ENCODE assay signal across 15 cellular contexts in the genomic region with DNA sequence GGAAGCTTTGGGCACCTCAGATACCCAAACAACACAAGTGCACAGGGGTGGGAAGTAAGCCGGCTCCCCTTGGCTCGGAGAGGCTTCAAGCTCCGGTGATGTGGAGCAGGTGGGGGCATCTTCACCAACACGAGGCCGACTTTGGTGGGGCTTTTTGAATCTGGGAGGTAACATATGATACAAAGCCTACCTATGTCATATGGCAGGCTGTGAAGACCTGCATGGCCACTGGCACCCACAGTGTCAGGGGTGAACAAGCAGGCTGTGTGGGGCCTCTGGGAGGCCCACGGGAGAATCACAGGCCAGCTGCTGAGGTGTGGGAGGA.
DNase-seq lines count a peak whose midpoint lies in the region; ATAC-seq and TF ChIP-seq lines count a peak whose summit lies in the region.
"Had no signal": no experiment of that assay in that cellular context is flagged by ENCODE, and none has a peak within 500 bp of the region (broad histone marks: within the 10 kb centered on the region; RNA-seq: fewer than 3 reads in every experiment).

No MANE protein-coding gene starts in this region.

- H3K4me3 Mint-ChIP-seq in H9 = no peak overlapping the region
- H3K4me3 Mint-ChIP-seq: CD4-positive, alpha-beta memory T cell; GM23338; HFFc6 had no signal

- no CpG with 5 or more reads among the region's 6 CpGs for WGBS in H9 (ENCODE audit: extremely low coverage, insufficient read length, low lambda C conversion rate)
- WGBS in spleen, 5 donors = 91 to 97% (median 94%) methylated on average over 5 to 6 of the region's 6 CpGs

- no peak overlapping the region for H3K27ac Mint-ChIP-seq in H9
- H3K27ac Mint-ChIP-seq: CD4-positive, alpha-beta memory T cell; GM23338; HFFc6 had no signal

- peaks cover 3 to 9% (median 8%) of the 10 kb centered on the region in 3 experiments; a peak in 3 of 7 replicates for H3K36me3 Mint-ChIP-seq in H9 (ENCODE audit: insufficient read depth in 1 of 3, low read depth in 3 of 3)

- H2BK120ac ChIP-seq in H9 (ENCODE audit: low read depth, low read length, poor library complexity, severe bottlenecking) = no peak overlapping the region

- peaks cover 24 to 28% of the 10 kb centered on the region in 2 experiments for H3K4me1 Mint-ChIP-seq in H9

- TF ChIP-seq CTCF in H9 (conservative IDR thresholded peaks at IDR 0.05) = no peak
- no peak for TF ChIP-seq CTCF in spleen (IDR thresholded peaks at IDR 0.05 in 8 of 11, conservative IDR thresholded peaks at IDR 0.05 in 3 of 11)
- TF ChIP-seq CTCF in GM10266 (IDR thresholded peaks at IDR 0.05; ENCODE audit: control insufficient read depth, insufficient read depth, low read depth, missing control alignments) = no peak

- H3K27ac ChIP-seq in BLaER1 = no peak overlapping the region
- H3K27ac ChIP-seq in H9 (ENCODE audit: insufficient read length, low read depth, low read length) = no peak overlapping the region
- H3K27ac ChIP-seq in spleen = no peak overlapping the region

- H3K79me2 ChIP-seq in H9 (ENCODE audit: insufficient read depth, low read length) = no peaks in the 10 kb centered on the region

- no peak overlapping the region for H3K9ac ChIP-seq in BLaER1
- H3K9ac ChIP-seq in H9 (ENCODE audit: extremely low read depth, insufficient read length, low read length) = no peak overlapping the region

- H3K36me3 ChIP-seq in BLaER1 = peaks cover 49% of the 10 kb centered on the region
- peaks cover 0 to 19% (median 0%) of the 10 kb centered on the region in 6 donors for H3K36me3 ChIP-seq in spleen
- H3K36me3 ChIP-seq: HAP-1 had no signal

- H2AFZ ChIP-seq in H9 (ENCODE audit: low read length) = no peak overlapping the region
- H2AFZ ChIP-seq: GM23338 had no signal

- H2AK5ac ChIP-seq in H9 (ENCODE audit: insufficient read length, low read length) = no peak overlapping the region

- peak overlapping the region; percentile 44 for H3K4me2 ChIP-seq in BLaER1
- no peak overlapping the region for H3K4me2 ChIP-seq in H9 (ENCODE audit: insufficient read depth, insufficient read length, low read length)
- H3K4me2 ChIP-seq: GM23338 had no signal

- H3T11ph ChIP-seq in H9 (ENCODE audit: low read length) = no peak overlapping the region

- 0 out of 2 replicates have a peak, but pooled peaks cover 2% of the 10 kb centered on the region for H3K27me3 Mint-ChIP-seq in H9 (ENCODE audit: low read depth)
- H3K27me3 Mint-ChIP-seq: CD4-positive, alpha-beta memory T cell had no signal

- H4K20me1 ChIP-seq in BLaER1 = peaks cover 10% of the 10 kb centered on the region; the same call in 1 of the 2 replicates
- no peaks in the 10 kb centered on the region for H4K20me1 ChIP-seq in H9 (ENCODE audit: control insufficient read depth, insufficient read depth, insufficient read length)

- H3K18ac ChIP-seq in H9 (ENCODE audit: insufficient read length, low read depth, low read length) = no peak overlapping the region

- H3K9me3 ChIP-seq in BLaER1 (peaks cover 43% of the 10 kb centered on the region), H9 (ENCODE audit: control insufficient read depth, low read depth, low read length) (no peaks in the 10 kb centered on the region), spleen (peaks cover 0 to 9% (median 0%) of the 10 kb centered on the region in 8 donors)
- H3K9me3 ChIP-seq: HAP-1 had no signal

- intact Hi-C loops in spleen (cut with DNase I; ENCODE audit: low total_unique reads) = no loop called here

- no peak for TF ChIP-seq POLR2A in spleen (IDR thresholded peaks at IDR 0.05)

- H4K91ac ChIP-seq in H9 (ENCODE audit: insufficient read length, low read depth, low read length) = no peak overlapping the region

- H3K14ac ChIP-seq in H9 (ENCODE audit: insufficient read depth, low read length) = peak overlapping the region; percentile 81

- DNase-seq in H9 (no peak), mesenteric fat pad (ENCODE audit: low spot score) (peak; percentile 64), spleen (peak; percentile 35), GM10266 (ENCODE audit: extremely low spot score) (no peak)
- DNase-seq: 8988T; AML-193; C1 segment of cervical spinal cord; CD4-positive, alpha-beta memory T cell; DMS79; HFFc6 had no signal

- H3K23ac ChIP-seq in H9 (ENCODE audit: insufficient read length, low read depth, low read length) = no peak overlapping the region

- no peak for ATAC-seq in HG03520 (IDR thresholded peaks at IDR 0.05; ENCODE audit: unreplicated experiment)
- no peak for ATAC-seq in HG02852 (IDR thresholded peaks at IDR 0.05; ENCODE audit: unreplicated experiment)
- ATAC-seq: GM23338 had no signal

- H2BK5ac ChIP-seq in H9 (ENCODE audit: insufficient read length, low read length) = no peak overlapping the region

- no peak overlapping the region for H3K4ac ChIP-seq in H9 (ENCODE audit: low read depth, low read length)

- H3K23me2 ChIP-seq in H9 (ENCODE audit: insufficient read length, low read depth, low read length, poor library complexity, severe bottlenecking) = no peaks in the 10 kb centered on the region

- H4K8ac ChIP-seq in H9 (replicated peaks; ENCODE audit: insufficient read length, low read depth, low read length) = no peak overlapping the region

- no peaks in the 10 kb centered on the region for H3K27me3 ChIP-seq in BLaER1
- no peaks in the 10 kb centered on the region for H3K27me3 ChIP-seq in H9 (ENCODE audit: insufficient read depth, low read length)
- H3K27me3 ChIP-seq in spleen (replicated peaks in 1 of 7) = no peaks in the 10 kb centered on the region

- H3K4me1 ChIP-seq in BLaER1 = peaks cover 44% of the 10 kb centered on the region
- H3K4me1 ChIP-seq in H9 (ENCODE audit: insufficient read depth, low read length) = no peaks in the 10 kb centered on the region; the same call in 1 of the 2 replicates
- peaks cover 0 to 10% (median 5%) of the 10 kb centered on the region in 6 donors for H3K4me1 ChIP-seq in spleen

- no peak overlapping the region for H3K4me3 ChIP-seq in BLaER1
- H3K4me3 ChIP-seq in spleen = no peak overlapping the region
- H3K4me3 ChIP-seq: GM23338, HAP-1 had no signal

- H2BK12ac ChIP-seq in H9 (ENCODE audit: insufficient read length, low read depth, low read length) = no peak overlapping the region

- H4K5ac ChIP-seq in H9 (ENCODE audit: insufficient read length, low read depth, low read length) = no peak overlapping the region

- H3K9me3 Mint-ChIP-seq in H9 = no peaks in the 10 kb centered on the region
- H3K9me3 Mint-ChIP-seq: GM23338, HFFc6 had no signal

- no peak overlapping the region for H2BK15ac ChIP-seq in H9 (ENCODE audit: low read depth, low read length)

- peaks cover 9% of the 10 kb centered on the region for H3K79me1 ChIP-seq in H9 (ENCODE audit: insufficient read depth, low read depth, low read length, poor library complexity, severe bottlenecking)

- no peak overlapping the region for H3K56ac ChIP-seq in H9 (ENCODE audit: insufficient read length, low read depth, low read length)

- no peak overlapping the region for H2BK20ac ChIP-seq in H9 (ENCODE audit: low read depth, low read length, poor library complexity, severe bottlenecking)

Comparison
In these comparisons a context has a peak if more than half of its experiments do, and no peak if none do; other contexts are left out.
1. DNase-seq: peak in mesenteric fat pad (single experiment) and spleen (single experiment); none in H9 (single experiment) and GM10266 (single experiment).